22 cellular contexts compared by ENCODE assay signal in genomic region chr6:30002871-30003270, GRCh38. TPM values are rescaled to one million over a fixed set of nuclear protein-coding genes. Genes with fewer than 3 reads are reported as not detected.
DNase-seq lines count a peak whose midpoint lies in the region; ATAC-seq and TF ChIP-seq lines count a peak whose summit lies in the region.
"Had no signal": no experiment of that assay in that cellular context is flagged by ENCODE, and none has a peak within 500 bp of the region (broad histone marks: within the 10 kb centered on the region; RNA-seq: fewer than 3 reads in every experiment).

No MANE protein-coding gene starts in this region.

- in situ Hi-C loops in IMR-90 (cut with MboI; ENCODE audit: low sequenced_read_pairs) = loop anchor here (5.0 to 25.0 kb wide), 2 partner anchors 86 to 266 kb away; no protein-coding TSS in a partner anchor
- in situ Hi-C loops in brain microvascular endothelial cell (cut with HindIII; ENCODE audit: low pct_ligation_motif_present, low sequenced_read_pairs) = no loop called here

- no peak overlapping the region for H2BK20ac ChIP-seq in IMR-90 (ENCODE audit: low read depth, low read length)

- CTCF ChIA-PET in IMR-90 (lab: Yijun Ruan, JAX) = no interaction called here

- no peak overlapping the region for H2AK9ac ChIP-seq in IMR-90 (replicated peaks; ENCODE audit: low read depth, low read length, poor library complexity)

- no peak overlapping the region for H3K4ac ChIP-seq in IMR-90 (ENCODE audit: low read depth, low read length)

- no peak overlapping the region for H3K4me2 ChIP-seq in IMR-90 (ENCODE audit: low read depth, low read length)

- no peak for TF ChIP-seq RAD21 in IMR-90 (IDR thresholded peaks at IDR 0.05; ENCODE audit: low read length)

- H3K9me3 ChIP-seq in IMR-90 (ENCODE audit: control insufficient read depth, insufficient read depth, low read length) = no peaks in the 10 kb centered on the region
- H3K9me3 ChIP-seq: body of pancreas had no signal

- H2AK5ac ChIP-seq in IMR-90 (ENCODE audit: low read depth, low read length) = no peak overlapping the region

- no peak overlapping the region for H2BK15ac ChIP-seq in IMR-90 (ENCODE audit: low read depth, low read length)

- TF ChIP-seq POLR2A in IMR-90 (IDR thresholded peaks at IDR 0.05; ENCODE audit: low read depth, low read length) = no peak

- 14% methylated on average over 1 of the region's 3 CpGs; no CpG with 5 or more reads in 1 of the 2 experiments for WGBS in IMR-90 (ENCODE audit: extremely low coverage in 2 of 2, insufficient read length in 1 of 2), 2 experiments

- no peaks in the 10 kb centered on the region for H3K36me3 Mint-ChIP-seq in activated T-helper 2 cell treated with anti-CD3 and anti-CD28 coated beads, Interferon-gamma antibody, Interleukin-2, Interleukin-4, amounts not matched to agents 10 μg/mL and 5 μg/mL and 100 μg/mL, durations not matched to agents 14 hours and 24 hours and 36 hours (ENCODE audit: low read depth)
- H3K36me3 Mint-ChIP-seq: activated naive CD4-positive, alpha-beta T cell treated with anti-CD3 and anti-CD28 coated beads, Interleukin-2, amount 10 ng/mL, durations not matched to agents 7 days and 5 days; T-cell had no signal

- H3K27ac ChIP-seq in IMR-90 (ENCODE audit: insufficient read depth, low read length) (no peak overlapping the region), brain microvascular endothelial cell (no peak overlapping the region), caudate nucleus (ENCODE audit: low read depth, low read length) (no peak overlapping the region)
- H3K27ac ChIP-seq: body of pancreas, VCaP had no signal

- no peak overlapping the region for H2BK5ac ChIP-seq in IMR-90 (ENCODE audit: low read depth, low read length, poor library complexity, severe bottlenecking)

- H4K91ac ChIP-seq in IMR-90 (ENCODE audit: insufficient read depth, low read depth, low read length) = no peak overlapping the region

- H3K4me3 Mint-ChIP-seq in activated T-helper 2 cell treated with anti-CD3 and anti-CD28 coated beads, Interferon-gamma antibody, Interleukin-2, Interleukin-4, amounts not matched to agents 10 μg/mL and 5 μg/mL and 100 μg/mL, durations not matched to agents 14 hours and 24 hours and 36 hours (ENCODE audit: low read depth) = no peak overlapping the region
- H3K4me3 Mint-ChIP-seq: activated naive CD4-positive, alpha-beta T cell treated with anti-CD3 and anti-CD28 coated beads, Interleukin-2, amount 10 ng/mL, durations not matched to agents 7 days and 5 days; dendritic cell treated with granulocyte-macrophage colony-stimulating factor and Interleukin-4, amounts not matched to agents 40 ng/mL and 50 ng/mL, for 4 days; T-cell had no signal

- H3K4me1 Mint-ChIP-seq in activated T-helper 2 cell treated with anti-CD3 and anti-CD28 coated beads, Interferon-gamma antibody, Interleukin-2, Interleukin-4, amounts not matched to agents 10 μg/mL and 5 μg/mL and 100 μg/mL, durations not matched to agents 14 hours and 24 hours and 36 hours (ENCODE audit: low read depth) = peaks cover 11% of the 10 kb centered on the region

- intact Hi-C loops in IMR-90 (cut with micrococcal nuclease) = no loop called here
- intact Hi-C loops in activated T-helper 2 cell treated with anti-CD3 and anti-CD28 coated beads, Interferon-gamma antibody, Interleukin-2, Interleukin-4, amounts not matched to agents 10 μg/mL and 5 μg/mL and 100 μg/mL, durations not matched to agents 14 hours and 24 hours and 36 hours (cut with micrococcal nuclease) = no loop called here

- H2BK120ac ChIP-seq in IMR-90 (ENCODE audit: low read depth, low read length) = no peak overlapping the region

- no peak overlapping the region for H3K18ac ChIP-seq in IMR-90 (ENCODE audit: low read depth, low read length)

- dilution Hi-C loops in IMR-90 (cut with HindIII; ENCODE audit: low sequenced_read_pairs, unreplicated experiment) = no loop called here

- peaks cover 37% of the 10 kb centered on the region for H3K27me3 Mint-ChIP-seq in activated T-helper 2 cell treated with anti-CD3 and anti-CD28 coated beads, Interferon-gamma antibody, Interleukin-2, Interleukin-4, amounts not matched to agents 10 μg/mL and 5 μg/mL and 100 μg/mL, durations not matched to agents 14 hours and 24 hours and 36 hours (ENCODE audit: low read depth)

- H3K9me1 ChIP-seq in IMR-90 (ENCODE audit: insufficient read depth, low read length) = no peaks in the 10 kb centered on the region

- no peak for TF ChIP-seq CTCF in AG10803 (conservative IDR thresholded peaks at IDR 0.05; ENCODE audit: low read length)
- no peak for TF ChIP-seq CTCF in IMR-90 (conservative IDR thresholded peaks at IDR 0.05; ENCODE audit: low read depth, low read length)
- TF ChIP-seq CTCF in brain microvascular endothelial cell (IDR thresholded peaks at IDR 0.05; ENCODE audit: low read depth, low read length, missing control alignments) = no peak

- H3K56ac ChIP-seq in IMR-90 (ENCODE audit: extremely low read depth, insufficient read depth, low read length) = no peak overlapping the region

- peak; percentile 22; the same call in 1 of the 2 replicates for ATAC-seq in IMR-90 (ENCODE audit: low read depth)
- ATAC-seq: body of pancreas, left lobe of liver, T-cell had no signal

- no peak overlapping the region for H2AFZ ChIP-seq in IMR-90 (replicated peaks; ENCODE audit: low read length, poor library complexity)

- DNase-seq in AG10803 (ENCODE audit: low read depth) (peak; percentile 48), IMR-90 (peak; percentile 48), brain microvascular endothelial cell (peak; percentile 7), hepatic stellate cell (ENCODE audit: low spot score) (peak; percentile 29), activated gamma-delta T cell (lab: John Stamatoyannopoulos, UW) (no peak), caudate nucleus (lab: John Stamatoyannopoulos, UW) (no peak), UCSD-AML1 (lab: John Stamatoyannopoulos, UW; ENCODE audit: unreplicated experiment) (no peak)
- no peak for DNase-seq in activated T-helper 2 cell treated with anti-CD3 and anti-CD28 coated beads, Interferon-gamma antibody, Interleukin-2, Interleukin-4, amounts not matched to agents 10 μg/mL and 5 μg/mL and 100 μg/mL, durations not matched to agents 14 hours and 24 hours and 36 hours (ENCODE audit: low spot score)
- DNase-seq: activated CD4-positive, alpha-beta T cell treated with anti-CD3 and anti-CD28 coated beads, Interleukin-2, amount 50 U/mL, for 48 hours; activated naive CD4-positive, alpha-beta T cell treated with anti-CD3 and anti-CD28 coated beads, Interleukin-2, amount 10 ng/mL, durations not matched to agents 7 days and 5 days; activated T-cell treated with anti-CD3 and anti-CD28 coated beads, Interleukin-2, amount 50 U/mL, for 1 hour; AML-193; body of pancreas; glutamatergic neuron; KBM-7; NCI-H1105; NCI-H510A treated with DMSO at 0.1 percent for 48 hours; SHP77 treated with DMSO at 0.1 percent for 48 hours; T-cell had no signal

- no peak overlapping the region for H3K4me3 ChIP-seq in AG10803 (ENCODE audit: low read length)
- no peak overlapping the region for H3K4me3 ChIP-seq in IMR-90 (ENCODE audit: insufficient read depth, low read depth, low read length)
- no peak overlapping the region for H3K4me3 ChIP-seq in brain microvascular endothelial cell (ENCODE audit: low read depth, low read length)
- H3K4me3 ChIP-seq: body of pancreas had no signal

- H3K27ac Mint-ChIP-seq in activated T-helper 2 cell treated with anti-CD3 and anti-CD28 coated beads, Interferon-gamma antibody, Interleukin-2, Interleukin-4, amounts not matched to agents 10 μg/mL and 5 μg/mL and 100 μg/mL, durations not matched to agents 14 hours and 24 hours and 36 hours = no peak overlapping the region
- H3K27ac Mint-ChIP-seq: activated naive CD4-positive, alpha-beta T cell treated with anti-CD3 and anti-CD28 coated beads, Interleukin-2, amount 10 ng/mL, durations not matched to agents 7 days and 5 days; dendritic cell treated with granulocyte-macrophage colony-stimulating factor and Interleukin-4, amounts not matched to agents 40 ng/mL and 50 ng/mL, for 4 days; T-cell had no signal

- no peak overlapping the region for H3K14ac ChIP-seq in IMR-90 (replicated peaks; ENCODE audit: low read depth, low read length)

- H3K9me3 Mint-ChIP-seq in activated T-helper 2 cell treated with anti-CD3 and anti-CD28 coated beads, Interferon-gamma antibody, Interleukin-2, Interleukin-4, amounts not matched to agents 10 μg/mL and 5 μg/mL and 100 μg/mL, durations not matched to agents 14 hours and 24 hours and 36 hours = no peaks in the 10 kb centered on the region
- H3K9me3 Mint-ChIP-seq: activated naive CD4-positive, alpha-beta T cell treated with anti-CD3 and anti-CD28 coated beads, Interleukin-2, amount 10 ng/mL, durations not matched to agents 7 days and 5 days; dendritic cell treated with granulocyte-macrophage colony-stimulating factor and Interleukin-4, amounts not matched to agents 40 ng/mL and 50 ng/mL, for 4 days; T-cell had no signal

- H4K8ac ChIP-seq in IMR-90 (ENCODE audit: low read depth in 2 of 2, low read length in 2 of 2) = no peak overlapping the region

- no peak overlapping the region for H3K23ac ChIP-seq in IMR-90 (ENCODE audit: low read depth, low read length)

- H3K79me1 ChIP-seq in IMR-90 (ENCODE audit: low read depth in 1 of 2, low read length in 2 of 2) = no peaks in the 10 kb centered on the region

- H3K36me3 ChIP-seq in IMR-90 (ENCODE audit: control insufficient read depth, insufficient read depth, low read length) = no peaks in the 10 kb centered on the region
- no peaks in the 10 kb centered on the region for H3K36me3 ChIP-seq in brain microvascular endothelial cell (replicated peaks)

- H3K4me1 ChIP-seq in IMR-90 (ENCODE audit: control insufficient read depth, insufficient read depth, low read length) = no peaks in the 10 kb centered on the region; the same call in 1 of the 2 replicates

- H3K27me3 ChIP-seq in IMR-90 (ENCODE audit: control insufficient read depth, insufficient read depth, low read length) = peaks cover 41% of the 10 kb centered on the region
- H3K27me3 ChIP-seq in brain microvascular endothelial cell (replicated peaks) = peaks cover 24% of the 10 kb centered on the region

- H4K20me1 ChIP-seq in IMR-90 (ENCODE audit: insufficient read depth, low read length) = no peaks in the 10 kb centered on the region

- BruUV-seq in IMR-90 (replicated peaks; lab: Mats Ljungman, UMichigan) = no TSS peak

- no peak overlapping the region for H3K9ac ChIP-seq in IMR-90 (ENCODE audit: low read depth, low read length)

- POLR2A ChIA-PET in IMR-90 (lab: Charles Lee; ENCODE audit: unreplicated experiment) = no interaction called here

- no peak overlapping the region for H4K5ac ChIP-seq in IMR-90 (ENCODE audit: low read depth, low read length)

TF ChIP-seq in IMR-90, 13 proteins besides CTCF, POLR2A, EP300 and RAD21 (continues in another document):
- TF ChIP-seq BHLHE40 (IDR thresholded peaks at IDR 0.05; ENCODE audit: low read depth, low read length) = no peak
- TF ChIP-seq SMC3 (IDR thresholded peaks at IDR 0.05; ENCODE audit: low read depth, low read length) = no peak
- TF ChIP-seq FOS (IDR thresholded peaks at IDR 0.05; ENCODE audit: low read depth, low read length) = no peak

RNA-seq across cellular contexts. Expression of gene POLR1H, which starts 58.2 kb away (rescaled TPM):
- total RNA-seq in IMR-90 (2012; rRNA removed) = 34.6 and 35.0 TPM in 2 replicates
- 24.6 and 25.5 TPM in 2 replicates for polyA plus RNA-seq in IMR-90 (2012; rRNA removed)
- 36.5 and 36.8 TPM in 2 replicates for polyA plus RNA-seq in IMR-90 (2012; cell fraction: cytosol; rRNA removed)
- 18.3 and 22.1 TPM in 2 replicates for polyA plus RNA-seq in IMR-90 (2012; cell fraction: nucleus; rRNA removed; ENCODE audit: low replicate concordance)
- 76.0 and 78.2 TPM in 2 replicates for total RNA-seq in activated T-helper 2 cell treated with anti-CD3 and anti-CD28 coated beads, Interferon-gamma antibody, Interleukin-2, Interleukin-4, amounts not matched to agents 10 μg/mL and 5 μg/mL and 100 μg/mL, durations not matched to agents 14 hours and 24 hours and 36 hours

Comparison
In these comparisons a context has a peak if more than half of its experiments do, and no peak if none do; other contexts are left out.
1. DNase-seq: peak in AG10803 (single experiment), IMR-90 (single experiment), brain microvascular endothelial cell (single experiment) and hepatic stellate cell (single experiment); none in activated gamma-delta T cell (single experiment), activated T-helper 2 cell treated with anti-CD3 and anti-CD28 coated beads, Interferon-gamma antibody, Interleukin-2, Interleukin-4, amounts not matched to agents 10 μg/mL and 5 μg/mL and 100 μg/mL, durations not matched to agents 14 hours and 24 hours and 36 hours (single experiment), caudate nucleus (0 of 61) and UCSD-AML1 (single experiment).